Comparison of ENCODE assay signal across 1 cellular context in the genomic region with DNA sequence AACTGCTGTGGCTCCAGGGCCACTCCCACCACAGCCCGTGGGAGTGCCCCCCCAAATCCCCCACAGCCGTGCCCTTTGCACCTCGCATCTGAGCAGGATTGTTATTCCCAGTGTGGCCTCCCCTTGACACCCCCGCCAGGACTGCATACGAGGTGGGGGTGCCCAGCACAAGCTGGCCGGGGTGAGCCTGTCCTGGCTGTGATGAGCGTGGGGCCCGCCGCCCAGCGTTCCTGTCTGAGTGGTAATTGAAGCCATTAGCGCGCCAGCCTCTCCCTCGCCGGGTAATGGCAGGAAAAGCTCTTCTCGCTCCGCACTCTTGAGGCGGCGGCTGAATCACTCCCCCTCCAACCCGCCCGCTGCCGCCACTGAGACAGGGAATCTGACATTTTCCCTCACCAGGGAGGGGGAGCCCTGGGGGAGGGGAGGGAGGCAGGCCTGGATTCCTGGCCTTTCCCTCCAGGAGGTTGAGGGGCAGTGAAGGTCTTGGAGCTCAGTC.
A peak's percentile ranks its signal among the peaks of the same experiment; 100 is the strongest.
TF ChIP-seq lines count a peak whose summit lies in the region.

No MANE protein-coding gene starts in this region.

TF ChIP-seq in K562, 482 proteins besides CTCF, POLR2A, EP300 and RAD21 (continued from another document):
- TF ChIP-seq ZBTB33 (CRISPR knock-in tag; IDR thresholded peaks at IDR 0.05): 0 out of 2 replicates have a peak, but pooled peaks have one; percentile 27
